In genomic region chr13:95659500-95659899, GRCh38 we compare ENCODE assay signal across 25 cellular contexts. TPM values are rescaled to one million over a fixed set of nuclear protein-coding genes. Genes with fewer than 3 reads are reported as not detected.
"Had no signal": no experiment of that assay in that cellular context is flagged by ENCODE, and none has a peak within 500 bp of the region (broad histone marks: within the 10 kb centered on the region; RNA-seq: fewer than 3 reads in every experiment).

No MANE protein-coding gene starts in this region.

- H3K27me3 ChIP-seq: neutrophil, pancreas, right lobe of liver, sigmoid colon, stomach, thyroid gland, tibial nerve, upper lobe of left lung, vagina had no signal

- H3K9me3 ChIP-seq: neutrophil, pancreas, thoracic aorta, thyroid gland, vagina had no signal

- H3K4me3 ChIP-seq: pancreas, psoas muscle, right lobe of liver, sigmoid colon, stomach, thoracic aorta, thyroid gland, tibial nerve, upper lobe of left lung, vagina had no signal

- DNase-seq: naive thymus-derived CD8-positive, alpha-beta T cell; nephron progenitor cell; nucleus accumbens; pancreas; posterior cingulate gyrus; psoas muscle; right cardiac atrium; right lobe of liver; sigmoid colon; small intestine; stimulated activated CD4-positive, alpha-beta T cell treated with anti-CD3 and anti-CD28 coated beads, Interleukin-15, amount 100 ng/mL, for 24 hours; stimulated activated CD4-positive, alpha-beta T cell treated with anti-CD3 and anti-CD28 coated beads, Interleukin-2, amount 100 ng/mL, for 24 hours; stimulated activated CD4-positive, alpha-beta T cell treated with anti-CD3 and anti-CD28 coated beads, Interleukin-2, amount 100 ng/mL, for 48 hours; stimulated activated CD4-positive, alpha-beta T cell treated with anti-CD3 and anti-CD28 coated beads, Interleukin-4, amount 100 ng/mL, for 24 hours; stimulated activated naive B cell treated with anti-CD40 and anti-IgM and Interleukin-4, amounts not matched to agents 10 μg/mL and 1 μg/mL and 100 μg/mL, for 72 hours; stimulated activated naive CD4-positive, alpha-beta T cell treated with Interleukin-2 at 50 U/mL for 16 hours; stomach; thyroid gland; upper lobe of left lung had no signal

- H3K36me3 ChIP-seq: neutrophil, pancreas, right lobe of liver, sigmoid colon, stomach, thoracic aorta, thyroid gland, tibial nerve, upper lobe of left lung, vagina had no signal

- H3K27ac ChIP-seq: neutrophil, pancreas, psoas muscle, right lobe of liver, sigmoid colon, stomach, thoracic aorta, thyroid gland, tibial nerve, upper lobe of left lung, vagina had no signal

- H3K4me1 ChIP-seq: psoas muscle, right lobe of liver, sigmoid colon, stomach, thyroid gland, tibial nerve, upper lobe of left lung, vagina had no signal

- ATAC-seq: naive thymus-derived CD8-positive, alpha-beta T cell; natural killer cell treated with Interleukin-12 subunit alpha and Interleukin-12 subunit beta and Interleukin-15 and Interleukin-18, amount 100 ng/mL, for 72 hours; pancreas; psoas muscle; right cardiac atrium; right lobe of liver; stimulated activated effector memory CD8-positive, alpha-beta T cell treated with anti-CD3 and anti-CD28 coated beads, Interleukin-12 subunit alpha, Interleukin-12 subunit beta, amount 100 ng/mL, for 72 hours; stimulated activated naive B cell treated with anti-CD40 and anti-IgM and Interleukin-4, amounts not matched to agents 10 μg/mL and 1 μg/mL and 100 μg/mL, for 72 hours had no signal

RNA-seq across cellular contexts. Expression of gene DZIP1, which starts 15.0 kb away (rescaled TPM):
- total RNA-seq: naive thymus-derived CD8-positive, alpha-beta T cell; natural killer cell treated with Interleukin-12 subunit alpha and Interleukin-12 subunit beta and Interleukin-15 and Interleukin-18, amount 100 ng/mL, for 72 hours had no signal
- polyA plus RNA-seq: naive thymus-derived CD8-positive, alpha-beta T cell had no signal
